In the genomic region with DNA sequence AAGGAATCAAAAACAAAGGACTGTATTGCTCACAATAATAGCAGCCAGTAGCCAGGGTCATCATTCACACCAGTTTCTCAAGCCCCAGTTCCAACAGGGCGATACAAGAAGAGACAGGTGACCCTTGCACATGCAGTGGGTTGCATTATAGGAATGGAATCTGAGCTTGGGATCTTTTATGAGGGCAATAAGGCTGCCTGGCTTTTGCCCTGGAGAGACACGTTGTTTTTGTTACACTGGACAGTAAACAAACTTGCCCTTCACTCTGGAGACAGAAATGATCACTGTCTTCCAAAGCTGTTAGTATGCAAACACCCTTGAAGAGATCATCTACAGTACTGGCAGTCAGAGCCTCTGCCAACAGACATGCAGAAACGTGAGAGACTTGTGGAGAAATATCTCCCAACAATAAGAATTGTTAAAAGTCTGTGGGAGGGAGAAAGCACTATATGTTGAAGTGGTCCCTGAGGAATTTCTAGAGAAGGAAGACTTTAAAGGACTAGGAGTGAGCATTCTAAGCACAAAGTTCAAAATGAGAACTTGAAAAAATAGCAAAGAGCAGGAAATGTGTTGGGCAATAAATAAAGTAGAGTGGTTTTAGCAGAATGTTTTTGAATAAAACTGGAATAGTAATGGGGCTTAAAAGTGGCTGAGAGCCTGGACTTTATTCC, we compare ENCODE assay signal across 1 cellular context.
TF ChIP-seq lines count a peak whose summit lies in the region.

No MANE protein-coding gene starts in this region.

TF ChIP-seq in GM23338, 12 proteins besides CTCF, POLR2A, EP300 and RAD21:
- TF ChIP-seq JUNB (IDR thresholded peaks at IDR 0.05; ENCODE audit: unreplicated experiment) (no peak), ZNF114 (CRISPR knock-in tag; IDR thresholded peaks at IDR 0.05) (no peak), CREB1 (CRISPR knock-in tag; IDR thresholded peaks at IDR 0.05; ENCODE audit: low read depth) (no peak), EZH2 (IDR thresholded peaks at IDR 0.05; ENCODE audit: low read depth, unreplicated experiment) (no peak), ZNF331 (CRISPR knock-in tag; IDR thresholded peaks at IDR 0.05; ENCODE audit: low read depth) (no peak), NANOG (IDR thresholded peaks at IDR 0.05; ENCODE audit: borderline replicate concordance) (no peak), EZH2phosphoT487 (IDR thresholded peaks at IDR 0.05; ENCODE audit: unreplicated experiment) (no peak), POLR2AphosphoS5 (IDR thresholded peaks at IDR 0.05; ENCODE audit: low read depth) (no peak), STAT1 (IDR thresholded peaks at IDR 0.05; ENCODE audit: unreplicated experiment) (no peak)
- TF ChIP-seq, protein P1, sequence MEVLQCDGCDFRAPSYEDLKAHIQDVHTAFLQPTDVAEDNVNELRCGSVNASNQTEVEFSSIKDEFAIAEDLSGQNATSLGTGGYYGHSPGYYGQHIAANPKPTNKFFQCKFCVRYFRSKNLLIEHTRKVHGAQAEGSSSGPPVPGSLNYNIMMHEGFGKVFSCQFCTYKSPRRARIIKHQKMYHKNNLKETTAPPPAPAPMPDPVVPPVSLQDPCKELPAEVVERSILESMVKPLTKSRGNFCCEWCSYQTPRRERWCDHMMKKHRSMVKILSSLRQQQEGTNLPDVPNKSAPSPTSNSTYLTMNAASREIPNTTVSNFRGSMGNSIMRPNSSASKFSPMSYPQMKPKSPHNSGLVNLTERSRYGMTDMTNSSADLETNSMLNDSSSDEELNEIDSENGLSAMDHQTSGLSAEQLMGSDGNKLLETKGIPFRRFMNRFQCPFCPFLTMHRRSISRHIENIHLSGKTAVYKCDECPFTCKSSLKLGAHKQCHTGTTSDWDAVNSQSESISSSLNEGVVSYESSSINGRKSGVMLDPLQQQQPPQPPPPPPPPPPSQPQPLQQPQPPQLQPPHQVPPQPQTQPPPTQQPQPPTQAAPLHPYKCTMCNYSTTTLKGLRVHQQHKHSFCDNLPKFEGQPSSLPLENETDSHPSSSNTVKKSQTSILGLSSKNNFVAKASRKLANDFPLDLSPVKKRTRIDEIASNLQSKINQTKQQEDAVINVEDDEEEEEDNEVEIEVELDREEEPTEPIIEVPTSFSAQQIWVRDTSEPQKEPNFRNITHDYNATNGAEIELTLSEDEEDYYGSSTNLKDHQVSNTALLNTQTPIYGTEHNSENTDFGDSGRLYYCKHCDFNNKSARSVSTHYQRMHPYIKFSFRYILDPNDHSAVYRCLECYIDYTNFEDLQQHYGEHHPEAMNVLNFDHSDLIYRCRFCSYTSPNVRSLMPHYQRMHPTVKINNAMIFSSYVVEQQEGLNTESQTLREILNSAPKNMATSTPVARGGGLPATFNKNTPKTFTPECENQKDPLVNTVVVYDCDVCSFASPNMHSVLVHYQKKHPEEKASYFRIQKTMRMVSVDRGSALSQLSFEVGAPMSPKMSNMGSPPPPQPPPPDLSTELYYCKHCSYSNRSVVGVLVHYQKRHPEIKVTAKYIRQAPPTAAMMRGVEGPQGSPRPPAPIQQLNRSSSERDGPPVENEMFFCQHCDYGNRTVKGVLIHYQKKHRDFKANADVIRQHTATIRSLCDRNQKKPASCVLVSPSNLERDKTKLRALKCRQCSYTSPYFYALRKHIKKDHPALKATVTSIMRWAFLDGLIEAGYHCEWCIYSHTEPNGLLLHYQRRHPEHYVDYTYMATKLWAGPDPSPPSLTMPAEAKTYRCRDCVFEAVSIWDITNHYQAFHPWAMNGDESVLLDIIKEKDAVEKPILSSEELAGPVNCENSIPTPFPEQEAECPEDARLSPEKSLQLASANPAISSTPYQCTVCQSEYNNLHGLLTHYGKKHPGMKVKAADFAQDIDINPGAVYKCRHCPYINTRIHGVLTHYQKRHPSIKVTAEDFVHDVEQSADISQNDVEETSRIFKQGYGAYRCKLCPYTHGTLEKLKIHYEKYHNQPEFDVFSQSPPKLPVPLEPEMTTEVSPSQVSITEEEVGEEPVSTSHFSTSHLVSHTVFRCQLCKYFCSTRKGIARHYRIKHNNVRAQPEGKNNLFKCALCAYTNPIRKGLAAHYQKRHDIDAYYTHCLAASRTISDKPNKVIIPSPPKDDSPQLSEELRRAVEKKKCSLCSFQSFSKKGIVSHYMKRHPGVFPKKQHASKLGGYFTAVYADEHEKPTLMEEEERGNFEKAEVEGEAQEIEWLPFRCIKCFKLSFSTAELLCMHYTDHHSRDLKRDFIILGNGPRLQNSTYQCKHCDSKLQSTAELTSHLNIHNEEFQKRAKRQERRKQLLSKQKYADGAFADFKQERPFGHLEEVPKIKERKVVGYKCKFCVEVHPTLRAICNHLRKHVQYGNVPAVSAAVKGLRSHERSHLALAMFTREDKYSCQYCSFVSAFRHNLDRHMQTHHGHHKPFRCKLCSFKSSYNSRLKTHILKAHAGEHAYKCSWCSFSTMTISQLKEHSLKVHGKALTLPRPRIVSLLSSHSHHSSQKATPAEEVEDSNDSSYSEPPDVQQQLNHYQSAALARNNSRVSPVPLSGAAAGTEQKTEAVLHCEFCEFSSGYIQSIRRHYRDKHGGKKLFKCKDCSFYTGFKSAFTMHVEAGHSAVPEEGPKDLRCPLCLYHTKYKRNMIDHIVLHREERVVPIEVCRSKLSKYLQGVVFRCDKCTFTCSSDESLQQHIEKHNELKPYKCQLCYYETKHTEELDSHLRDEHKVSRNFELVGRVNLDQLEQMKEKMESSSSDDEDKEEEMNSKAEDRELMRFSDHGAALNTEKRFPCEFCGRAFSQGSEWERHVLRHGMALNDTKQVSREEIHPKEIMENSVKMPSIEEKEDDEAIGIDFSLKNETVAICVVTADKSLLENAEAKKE (CRISPR knock-in tag; IDR thresholded peaks at IDR 0.05): no peak
- TF ChIP-seq, protein P2, sequence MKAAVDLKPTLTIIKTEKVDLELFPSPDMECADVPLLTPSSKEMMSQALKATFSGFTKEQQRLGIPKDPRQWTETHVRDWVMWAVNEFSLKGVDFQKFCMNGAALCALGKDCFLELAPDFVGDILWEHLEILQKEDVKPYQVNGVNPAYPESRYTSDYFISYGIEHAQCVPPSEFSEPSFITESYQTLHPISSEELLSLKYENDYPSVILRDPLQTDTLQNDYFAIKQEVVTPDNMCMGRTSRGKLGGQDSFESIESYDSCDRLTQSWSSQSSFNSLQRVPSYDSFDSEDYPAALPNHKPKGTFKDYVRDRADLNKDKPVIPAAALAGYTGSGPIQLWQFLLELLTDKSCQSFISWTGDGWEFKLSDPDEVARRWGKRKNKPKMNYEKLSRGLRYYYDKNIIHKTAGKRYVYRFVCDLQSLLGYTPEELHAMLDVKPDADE (IDR thresholded peaks at IDR 0.05): no peak
- TF ChIP-seq, protein P3, sequence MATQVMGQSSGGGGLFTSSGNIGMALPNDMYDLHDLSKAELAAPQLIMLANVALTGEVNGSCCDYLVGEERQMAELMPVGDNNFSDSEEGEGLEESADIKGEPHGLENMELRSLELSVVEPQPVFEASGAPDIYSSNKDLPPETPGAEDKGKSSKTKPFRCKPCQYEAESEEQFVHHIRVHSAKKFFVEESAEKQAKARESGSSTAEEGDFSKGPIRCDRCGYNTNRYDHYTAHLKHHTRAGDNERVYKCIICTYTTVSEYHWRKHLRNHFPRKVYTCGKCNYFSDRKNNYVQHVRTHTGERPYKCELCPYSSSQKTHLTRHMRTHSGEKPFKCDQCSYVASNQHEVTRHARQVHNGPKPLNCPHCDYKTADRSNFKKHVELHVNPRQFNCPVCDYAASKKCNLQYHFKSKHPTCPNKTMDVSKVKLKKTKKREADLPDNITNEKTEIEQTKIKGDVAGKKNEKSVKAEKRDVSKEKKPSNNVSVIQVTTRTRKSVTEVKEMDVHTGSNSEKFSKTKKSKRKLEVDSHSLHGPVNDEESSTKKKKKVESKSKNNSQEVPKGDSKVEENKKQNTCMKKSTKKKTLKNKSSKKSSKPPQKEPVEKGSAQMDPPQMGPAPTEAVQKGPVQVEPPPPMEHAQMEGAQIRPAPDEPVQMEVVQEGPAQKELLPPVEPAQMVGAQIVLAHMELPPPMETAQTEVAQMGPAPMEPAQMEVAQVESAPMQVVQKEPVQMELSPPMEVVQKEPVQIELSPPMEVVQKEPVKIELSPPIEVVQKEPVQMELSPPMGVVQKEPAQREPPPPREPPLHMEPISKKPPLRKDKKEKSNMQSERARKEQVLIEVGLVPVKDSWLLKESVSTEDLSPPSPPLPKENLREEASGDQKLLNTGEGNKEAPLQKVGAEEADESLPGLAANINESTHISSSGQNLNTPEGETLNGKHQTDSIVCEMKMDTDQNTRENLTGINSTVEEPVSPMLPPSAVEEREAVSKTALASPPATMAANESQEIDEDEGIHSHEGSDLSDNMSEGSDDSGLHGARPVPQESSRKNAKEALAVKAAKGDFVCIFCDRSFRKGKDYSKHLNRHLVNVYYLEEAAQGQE (IDR thresholded peaks at IDR 0.05; ENCODE audit: unreplicated experiment): no peak
